Comparison of ENCODE assay signal across 11 cellular contexts in genomic region chr4:129999156-129999555, GRCh38.
"Had no signal": no experiment of that assay in that cellular context is flagged by ENCODE, and none has a peak within 500 bp of the region (broad histone marks: within the 10 kb centered on the region; RNA-seq: fewer than 3 reads in every experiment).

No MANE protein-coding gene starts in this region.

- FAIRE-seq: H1, H54 had no signal

- H3K27ac ChIP-seq: GM23248 had no signal

- H3K4me2 ChIP-seq: GM23338 had no signal

- H3K9ac ChIP-seq: GM23248 had no signal

- H3K4me3 ChIP-seq: GM23248, GM23338, HAP-1 had no signal

- ATAC-seq: GM23338, HCT116 had no signal

- DNase-seq: GM23248, GOT3, H7, H9, HCEC 1CT, HFFc6 had no signal

- H3K4me1 ChIP-seq: HAP-1 had no signal

- H3K36me3 ChIP-seq: HAP-1 had no signal
